16 cellular contexts compared by ENCODE assay signal in the genomic region with DNA sequence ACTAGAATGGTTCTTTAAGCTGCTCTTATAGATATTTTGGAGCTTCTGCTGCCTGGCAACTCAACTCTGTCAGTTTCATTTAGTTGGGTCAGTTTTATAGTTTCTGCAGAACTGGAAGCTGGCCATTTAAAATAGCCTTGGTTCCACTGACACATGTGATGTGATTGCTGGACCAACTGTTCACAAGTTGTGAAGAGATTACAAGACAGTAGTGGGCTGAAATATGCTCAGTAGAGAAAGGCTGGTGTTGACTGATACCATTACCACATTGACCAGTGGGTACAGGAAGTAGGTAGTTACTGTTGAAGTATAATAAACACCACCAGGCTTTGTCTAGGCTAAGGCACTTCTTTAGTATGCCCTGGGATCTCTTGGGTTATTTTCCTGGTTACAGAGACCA. TPM values are rescaled to one million over a fixed set of nuclear protein-coding genes. Genes with fewer than 3 reads are reported as not detected.
DNase-seq lines count a peak whose midpoint lies in the region; ATAC-seq and TF ChIP-seq lines count a peak whose summit lies in the region.
"Had no signal": no experiment of that assay in that cellular context is flagged by ENCODE, and none has a peak within 500 bp of the region (broad histone marks: within the 10 kb centered on the region; RNA-seq: fewer than 3 reads in every experiment).

No MANE protein-coding gene starts in this region.

- no peak overlapping the region for H3K4me3 ChIP-seq in right cardiac atrium (ENCODE audit: low read length)
- no peak overlapping the region for H3K4me3 ChIP-seq in suprapubic skin
- H3K4me3 ChIP-seq: upper lobe of left lung had no signal

- no peak for TF ChIP-seq EP300 in suprapubic skin (IDR thresholded peaks at IDR 0.05)

- no peaks in the 10 kb centered on the region for H3K36me3 ChIP-seq in suprapubic skin
- H3K36me3 ChIP-seq: upper lobe of left lung had no signal

- no peak for TF ChIP-seq CTCF in suprapubic skin (IDR thresholded peaks at IDR 0.05)

- TF ChIP-seq POLR2A in suprapubic skin (IDR thresholded peaks at IDR 0.05) = no peak

- no peak for DNase-seq in right cardiac atrium
- DNase-seq in cardiac septum (ENCODE audit: low spot score) = no peak
- no peak for DNase-seq in suprapubic skin (ENCODE audit: low spot score in 2 of 2)
- no peak for DNase-seq in DMS53 treated with DMSO at 0.1 percent for 48 hours (lab: John Stamatoyannopoulos, UW; ENCODE audit: unreplicated experiment)
- no peak for DNase-seq in stimulated activated CD4-positive, alpha-beta T cell treated with anti-CD3 and anti-CD28 coated beads, Interleukin-12 subunit alpha, Interleukin-12 subunit beta, amount 100 ng/mL, for 4 hours
- no peak for DNase-seq in substantia nigra (lab: John Stamatoyannopoulos, UW)
- DNase-seq: activated CD4-positive, alpha-beta T cell treated with anti-CD3 and anti-CD28 coated beads, Interleukin-2, amount 50 U/mL, for 48 hours; activated gamma-delta T cell; Caco-2; islet precursor cell; T-helper 2 cell; upper lobe of left lung had no signal

- ATAC-seq in right cardiac atrium = peak; percentile 55 to 65
- ATAC-seq in HG02678 (IDR thresholded peaks at IDR 0.05; ENCODE audit: unreplicated experiment) = peak; percentile 69
- ATAC-seq in HG03521 (IDR thresholded peaks at IDR 0.05; ENCODE audit: unreplicated experiment) = peak; percentile 49
- ATAC-seq: HepG2 had no signal

- H3K4me1 ChIP-seq in right cardiac atrium (ENCODE audit: control insufficient read depth, insufficient read depth, low read length) (no peaks in the 10 kb centered on the region), suprapubic skin (peaks cover 27% of the 10 kb centered on the region)
- H3K4me1 ChIP-seq: Caco-2 had no signal

- intact Hi-C loops in right cardiac atrium (cut with DNase I) (no loop called here), cardiac septum (cut with DNase I) (no loop called here)

- H3K27me3 ChIP-seq in right cardiac atrium (ENCODE audit: control insufficient read depth, insufficient read depth) (no peaks in the 10 kb centered on the region), suprapubic skin (no peaks in the 10 kb centered on the region)
- H3K27me3 ChIP-seq: upper lobe of left lung had no signal

- H3K9me3 ChIP-seq in right cardiac atrium (ENCODE audit: control insufficient read depth, low read length) (no peaks in the 10 kb centered on the region), suprapubic skin (no peaks in the 10 kb centered on the region)
- H3K9me3 ChIP-seq: Caco-2, upper lobe of left lung had no signal

- H3K27ac ChIP-seq in right cardiac atrium (ENCODE audit: low read length) (no peak overlapping the region), suprapubic skin (no peak overlapping the region), substantia nigra (ENCODE audit: low read depth, low read length, poor library complexity, severe bottlenecking) (no peak overlapping the region)
- H3K27ac ChIP-seq: parathyroid adenoma, upper lobe of left lung had no signal

RNA-seq across cellular contexts. Expression of a gene that starts 39.0 kb away (rescaled TPM):
- total RNA-seq in right cardiac atrium = 10 to 100 TPM; 12.3 to 23.9 (median 18.8) TPM
- polyA plus RNA-seq in right cardiac atrium = 10.9 TPM
- 23.8 TPM for total RNA-seq in cardiac septum
- total RNA-seq in suprapubic skin = 10 to 100 TPM; 10.5 to 17.2 (median 14.1) TPM
